ENCODE assay signal across 9 cellular contexts in genomic region chr12:118055144-118055557, GRCh38. TPM values are rescaled to one million over a fixed set of nuclear protein-coding genes. Genes with fewer than 3 reads are reported as not detected.
DNase-seq lines count a peak whose midpoint lies in the region; ATAC-seq and TF ChIP-seq lines count a peak whose summit lies in the region.
"Had no signal": no experiment of that assay in that cellular context is flagged by ENCODE, and none has a peak within 500 bp of the region (broad histone marks: within the 10 kb centered on the region; RNA-seq: fewer than 3 reads in every experiment).

No MANE protein-coding gene starts in this region.

- DNase-seq in NCI-H1417 (lab: John Stamatoyannopoulos, UW) (peak; percentile 45 to 58 (median 49)), NCI-H1417 treated with DMSO at 0.1 percent for 48 hours (lab: John Stamatoyannopoulos, UW) (no peak), NCI-H748 (lab: John Stamatoyannopoulos, UW; ENCODE audit: unreplicated experiment) (peak; percentile 68), epithelial cell of proximal tubule (ENCODE audit: low read depth) (peak; percentile 73), NCI-H1048 (lab: John Stamatoyannopoulos, UW) (no peak)
- DNase-seq in activated CD8-positive, alpha-beta T cell treated with anti-CD3 and anti-CD28 coated beads for 36 hours, result peak; percentile 90

- peak; percentile 70 for ATAC-seq in HG02678 (IDR thresholded peaks at IDR 0.05; ENCODE audit: unreplicated experiment)
- ATAC-seq in activated CD8-positive, alpha-beta T cell treated with anti-CD3 and anti-CD28 coated beads for 36 hours, result peak; percentile 90

- peaks cover 6% of the 10 kb centered on the region for H3K36me3 ChIP-seq in rectal smooth muscle tissue (ENCODE audit: control insufficient read depth, insufficient read depth, low read length)

- intact Hi-C loops in activated CD8-positive, alpha-beta T cell treated with anti-CD3 and anti-CD28 coated beads for 36 hours (cut with micrococcal nuclease), result loop anchor here (10.0 kb wide), 1 partner anchor 180 kb away; no protein-coding TSS in a partner anchor

- peak overlapping the region; percentile 50 for H3K27ac Mint-ChIP-seq in activated CD8-positive, alpha-beta T cell treated with anti-CD3 and anti-CD28 coated beads for 36 hours

- H3K27me3 Mint-ChIP-seq in activated CD8-positive, alpha-beta T cell treated with anti-CD3 and anti-CD28 coated beads for 36 hours, result no peaks in the 10 kb centered on the region

- no peak overlapping the region for H3K4me3 ChIP-seq in epithelial cell of proximal tubule (ENCODE audit: low read depth, low read length)
- H3K4me3 ChIP-seq in rectal smooth muscle tissue (ENCODE audit: low read length), result no peak overlapping the region
- H3K4me3 ChIP-seq: BLaER1 treated with 17β-estradiol and CSF1 and Interleukin-3, amounts not matched to agents 10 nM and 100 nM had no signal

- POLR2A ChIA-PET in activated CD8-positive, alpha-beta T cell treated with anti-CD3 and anti-CD28 coated beads for 36 hours (lab: Charles Lee), result interaction anchor here (1.0 to 2.3 kb wide), 2 partner anchors 8 to 318 kb away, joined by 3 to 11 read pairs; no protein-coding TSS in a partner anchor

- H3K9ac ChIP-seq in rectal smooth muscle tissue (ENCODE audit: low read length), result peak overlapping the region; percentile 30
- H3K9ac ChIP-seq: BLaER1 treated with 17β-estradiol and CSF1 and Interleukin-3, amounts not matched to agents 10 nM and 100 nM had no signal

- H3K4me3 Mint-ChIP-seq in activated CD8-positive, alpha-beta T cell treated with anti-CD3 and anti-CD28 coated beads for 36 hours, result no peak overlapping the region

- no peaks in the 10 kb centered on the region for H3K27me3 ChIP-seq in rectal smooth muscle tissue (ENCODE audit: control insufficient read depth, insufficient read depth, low read length)
- H3K27me3 ChIP-seq: BLaER1 treated with 17β-estradiol and CSF1 and Interleukin-3, amounts not matched to agents 10 nM and 100 nM had no signal

- CTCF ChIA-PET in activated CD8-positive, alpha-beta T cell treated with anti-CD3 and anti-CD28 coated beads for 36 hours (lab: Charles Lee), result interaction anchor here (0.6 to 5.4 kb wide), 15 partner anchors 8 to 322 kb away, joined by 3 to 35 read pairs (median 4); partner anchors contain the start of genes PEBP1 and RFC5

- H3K4me1 ChIP-seq in rectal smooth muscle tissue (ENCODE audit: control insufficient read depth, insufficient read depth, low read length), result peaks cover 10% of the 10 kb centered on the region

- H3K4me1 Mint-ChIP-seq in activated CD8-positive, alpha-beta T cell treated with anti-CD3 and anti-CD28 coated beads for 36 hours (ENCODE audit: low read depth), result peaks cover 48% of the 10 kb centered on the region

- H3K9me3 Mint-ChIP-seq in activated CD8-positive, alpha-beta T cell treated with anti-CD3 and anti-CD28 coated beads for 36 hours, result no peaks in the 10 kb centered on the region

- no peak overlapping the region for H3K27ac ChIP-seq in rectal smooth muscle tissue (ENCODE audit: low read depth, low read length)
- H3K27ac ChIP-seq: BLaER1 treated with 17β-estradiol and CSF1 and Interleukin-3, amounts not matched to agents 10 nM and 100 nM had no signal

- TF ChIP-seq CTCF in activated CD8-positive, alpha-beta T cell treated with anti-CD3 and anti-CD28 coated beads for 36 hours (IDR thresholded peaks at IDR 0.05), result peak; percentile 76
- TF ChIP-seq CTCF in epithelial cell of proximal tubule (conservative IDR thresholded peaks at IDR 0.05; ENCODE audit: low read depth, low read length), result peak; percentile 91

- peaks cover 17% of the 10 kb centered on the region for H3K36me3 Mint-ChIP-seq in activated CD8-positive, alpha-beta T cell treated with anti-CD3 and anti-CD28 coated beads for 36 hours (ENCODE audit: low read depth)

RNA-seq across cellular contexts. Expression of gene WSB2, which starts 5.8 kb away (rescaled TPM):
- total RNA-seq in activated CD8-positive, alpha-beta T cell treated with anti-CD3 and anti-CD28 coated beads for 36 hours, result 10 to 100 TPM; 26.2 to 27.9 TPM
- total RNA-seq in epithelial cell of proximal tubule, result 79.6 and 129 TPM in 2 replicates

RNA-seq across cellular contexts. Expression of gene RFC5, which starts 38.6 kb away (rescaled TPM):
- total RNA-seq in activated CD8-positive, alpha-beta T cell treated with anti-CD3 and anti-CD28 coated beads for 36 hours, result 10 to 100 TPM; 59.8 to 65.6 TPM
- total RNA-seq in epithelial cell of proximal tubule, result 31.0 and 62.1 TPM in 2 replicates

RNA-seq across cellular contexts. Expression of gene VSIG10, which starts 48.7 kb away (rescaled TPM):
- 1 to 10 TPM; 4.2 to 5.3 TPM for total RNA-seq in activated CD8-positive, alpha-beta T cell treated with anti-CD3 and anti-CD28 coated beads for 36 hours
- 24.6 and 31.0 TPM in 2 replicates for total RNA-seq in epithelial cell of proximal tubule

Comparison
In these comparisons a context has a peak if more than half of its experiments do, and no peak if none do; other contexts are left out.
1. DNase-seq: peak in NCI-H1417 (3 of 3), NCI-H748 (single experiment), activated CD8-positive, alpha-beta T cell treated with anti-CD3 and anti-CD28 coated beads for 36 hours (single experiment) and epithelial cell of proximal tubule (single experiment); none in NCI-H1417 treated with DMSO at 0.1 percent for 48 hours (single experiment) and NCI-H1048 (single experiment).